ENCODE assay signal across 18 cellular contexts in the genomic region with DNA sequence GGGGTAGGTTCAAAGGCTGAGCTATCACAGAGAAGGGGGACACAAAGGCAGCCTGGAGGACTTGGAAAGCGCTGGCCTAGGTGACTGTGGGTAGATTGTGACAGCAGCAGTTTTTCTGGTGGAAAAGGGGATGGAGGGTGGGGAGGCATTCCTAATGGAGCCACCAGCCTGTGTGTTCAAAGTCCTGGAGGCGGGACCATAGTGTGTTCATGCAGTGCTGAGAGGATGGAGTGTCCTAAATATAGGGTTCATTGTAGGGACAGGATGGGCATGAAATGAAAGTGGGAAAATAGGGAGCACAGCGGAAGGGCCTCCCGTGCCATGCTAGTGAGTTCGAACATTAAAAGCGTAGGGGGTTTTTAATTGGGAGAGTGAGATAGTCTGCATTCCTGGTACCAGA.
"Had no signal": no experiment of that assay in that cellular context is flagged by ENCODE, and none has a peak within 500 bp of the region (broad histone marks: within the 10 kb centered on the region; RNA-seq: fewer than 3 reads in every experiment).

No MANE protein-coding gene starts in this region.

- H3K27ac Mint-ChIP-seq: activated naive CD4-positive, alpha-beta T cell treated with anti-CD3 and anti-CD28 coated beads for 36 hours; immature natural killer cell; nephron progenitor cell; progenitor cell of endocrine pancreas; stimulated activated naive B cell treated with anti-CD40 and anti-IgM and Interleukin-4, amounts not matched to agents 10 μg/mL and 1 μg/mL and 100 μg/mL, for 72 hours had no signal

- H3K36me3 ChIP-seq: brain microvascular endothelial cell, gastrocnemius medialis, lower lobe of right lung, tibial artery had no signal

- H3K27ac ChIP-seq: brain microvascular endothelial cell, gastrocnemius medialis, lower lobe of right lung, tibial artery had no signal

- H3K27me3 Mint-ChIP-seq: progenitor cell of endocrine pancreas had no signal

- H3K36me3 Mint-ChIP-seq: immature natural killer cell had no signal

- ATAC-seq: activated CD4-positive, CD25-positive, alpha-beta regulatory T cell treated with anti-CD3 and anti-CD28 coated beads, Interleukin-2, amount 50 U/mL, for 24 hours; activated T-cell treated with anti-CD3 and anti-CD28 coated beads, Interleukin-2, amount 50 U/mL, for 4 hours had no signal

- H3K4me1 ChIP-seq: lower lobe of right lung, tibial artery had no signal

- DNase-seq: activated CD4-positive, alpha-beta T cell treated with anti-CD3 and anti-CD28 coated beads, Interleukin-2, amount 50 U/mL, for 1 hour; activated CD8-positive, alpha-beta memory T cell treated with anti-CD3 and anti-CD28 coated beads, Interleukin-2, amount 50 U/mL, for 4 hours; activated naive CD4-positive, alpha-beta T cell treated with anti-CD3 and anti-CD28 coated beads for 36 hours; activated T-cell treated with anti-CD3 and anti-CD28 coated beads, Interleukin-2, amount 50 U/mL, for 4 hours; anterior cingulate cortex; brain microvascular endothelial cell; cerebellar nuclear complex; cortex of kidney; erythroblast; gastrocnemius medialis; head of caudate nucleus; immature natural killer cell; lower lobe of right lung; nephron progenitor cell; stimulated activated naive B cell treated with anti-CD40 and anti-IgM and Interleukin-4, amounts not matched to agents 10 μg/mL and 1 μg/mL and 100 μg/mL, for 72 hours; tibial artery had no signal

- H3K4me1 Mint-ChIP-seq: immature natural killer cell had no signal

- H3K4me3 ChIP-seq: gastrocnemius medialis, lower lobe of right lung, tibial artery had no signal

- H3K9me3 Mint-ChIP-seq: activated naive CD4-positive, alpha-beta T cell treated with anti-CD3 and anti-CD28 coated beads for 36 hours; activated T-cell treated with anti-CD3 and anti-CD28 coated beads, Interleukin-2, amount 50 U/mL, for 4 hours; immature natural killer cell; nephron progenitor cell; stimulated activated naive B cell treated with anti-CD40 and anti-IgM and Interleukin-4, amounts not matched to agents 10 μg/mL and 1 μg/mL and 100 μg/mL, for 72 hours had no signal

- H3K9me3 ChIP-seq: gastrocnemius medialis, lower lobe of right lung, tibial artery had no signal

- H3K4me3 Mint-ChIP-seq: activated naive CD4-positive, alpha-beta T cell treated with anti-CD3 and anti-CD28 coated beads for 36 hours; activated T-cell treated with anti-CD3 and anti-CD28 coated beads, Interleukin-2, amount 50 U/mL, for 4 hours; immature natural killer cell; nephron progenitor cell; stimulated activated naive B cell treated with anti-CD40 and anti-IgM and Interleukin-4, amounts not matched to agents 10 μg/mL and 1 μg/mL and 100 μg/mL, for 72 hours had no signal

- H3K27me3 ChIP-seq: brain microvascular endothelial cell, gastrocnemius medialis, tibial artery had no signal
